9 cellular contexts compared by ENCODE assay signal in the genomic region with DNA sequence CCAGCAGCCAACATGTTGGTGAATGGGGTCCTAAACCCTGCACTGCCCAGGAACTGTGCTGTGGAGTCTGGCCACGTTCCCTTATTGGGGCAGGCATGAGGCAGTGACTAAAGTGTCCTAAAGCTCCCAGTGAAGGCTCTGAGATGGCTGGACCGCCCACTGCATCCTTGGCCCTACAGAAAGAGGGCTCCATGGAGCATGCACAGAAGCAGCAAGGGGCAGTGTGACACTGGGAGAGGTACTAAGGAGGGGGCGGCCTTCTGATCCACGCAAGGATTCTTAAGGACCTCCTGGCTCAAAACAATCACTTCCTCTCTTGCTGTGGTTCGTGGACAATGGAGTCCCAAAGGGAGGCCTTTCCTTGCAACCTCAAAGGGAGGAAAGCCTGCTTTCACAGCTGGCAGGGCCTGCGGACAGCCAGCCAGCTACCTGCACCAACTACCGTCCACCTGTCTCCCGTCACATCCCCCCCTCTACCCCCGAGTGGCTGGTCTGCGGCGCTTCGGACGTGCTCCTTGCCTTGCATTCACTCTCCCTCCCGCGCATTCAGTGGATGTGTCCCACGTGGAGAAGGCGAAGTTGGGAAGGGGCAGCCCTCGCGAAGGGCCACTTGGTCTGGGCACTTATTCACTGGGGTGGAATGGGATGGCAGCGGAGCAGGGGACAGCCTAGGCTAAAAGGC.
DNase-seq lines count a peak whose midpoint lies in the region; ATAC-seq, FAIRE-seq and TF ChIP-seq lines count a peak whose summit lies in the region.
"Had no signal": no experiment of that assay in that cellular context is flagged by ENCODE, and none has a peak within 500 bp of the region (broad histone marks: within the 10 kb centered on the region; RNA-seq: fewer than 3 reads in every experiment).

No MANE protein-coding gene starts in this region.

- CTCF ChIA-PET in CD8-positive, alpha-beta T cell (lab: Charles Lee): no interaction called here

- H3K4me3 Mint-ChIP-seq in CD8-positive, alpha-beta T cell: no peak overlapping the region

- H3K4me3 ChIP-seq in bronchial epithelial cell (ENCODE audit: low read depth, low read length): peak overlapping the region; percentile 39
- peak overlapping the region; percentile 60 to 67 (median 65) for H3K4me3 ChIP-seq in keratinocyte (ENCODE audit: control insufficient read depth in 2 of 3, extremely low read depth in 1 of 3, insufficient read depth in 2 of 3, low read depth in 1 of 3, low read length in 3 of 3)
- H3K4me3 ChIP-seq in small intestine (ENCODE audit: low read depth in 1 of 2, low read length in 2 of 2): peak overlapping the region; percentile 26 to 74
- H3K4me3 ChIP-seq in CD8-positive, alpha-beta T cell (ENCODE audit: low read depth, low read length): no peak overlapping the region
- H3K4me3 ChIP-seq: K562 had no signal

- H3K36me3 ChIP-seq in bronchial epithelial cell (ENCODE audit: control insufficient read depth, insufficient read depth, low read length): no peaks in the 10 kb centered on the region
- no peaks in the 10 kb centered on the region for H3K36me3 ChIP-seq in keratinocyte (ENCODE audit: control insufficient read depth in 2 of 2, extremely low read depth in 1 of 2, insufficient read depth in 2 of 2, low read length in 2 of 2)
- no peaks in the 10 kb centered on the region for H3K36me3 ChIP-seq in small intestine (ENCODE audit: control insufficient read depth in 2 of 2, insufficient read depth in 2 of 2, low read length in 2 of 2)
- H3K36me3 ChIP-seq in CD8-positive, alpha-beta T cell (ENCODE audit: insufficient read depth, low read length): no peaks in the 10 kb centered on the region

- POLR2A ChIA-PET in CD8-positive, alpha-beta T cell (lab: Charles Lee): no interaction called here

- DNase-seq in HCEC 1CT: peak; percentile 13
- no peak for DNase-seq in bronchial epithelial cell (ENCODE audit: low read depth)
- no peak for DNase-seq in keratinocyte (ENCODE audit: low read depth, low spot score)
- no peak for DNase-seq in small intestine
- DNase-seq in CD8-positive, alpha-beta T cell: no peak
- DNase-seq in NCI-H1694 (lab: John Stamatoyannopoulos, UW): no peak
- DNase-seq in AML-193 (lab: John Stamatoyannopoulos, UW): no peak

- H3K9ac ChIP-seq in keratinocyte (ENCODE audit: control insufficient read depth, extremely low read depth, insufficient read depth, low read length): peak overlapping the region; percentile 71

- H3K27me3 ChIP-seq in bronchial epithelial cell (ENCODE audit: control insufficient read depth, insufficient read depth, low read length) (no peaks in the 10 kb centered on the region), keratinocyte (ENCODE audit: control insufficient read depth, extremely low read depth, insufficient read depth, low read length) (no peaks in the 10 kb centered on the region), small intestine (ENCODE audit: control insufficient read depth in 2 of 2, insufficient read depth in 2 of 2, low read length in 2 of 2) (no peaks in the 10 kb centered on the region)
- peaks cover 8% of the 10 kb centered on the region for H3K27me3 ChIP-seq in CD8-positive, alpha-beta T cell (ENCODE audit: insufficient read depth, low read length)

- 14 to 34% (median 25%) methylated on average over 20 of the region's 20 CpGs for WGBS in small intestine, 3 donors

- H3K4me1 ChIP-seq in keratinocyte (ENCODE audit: control insufficient read depth, extremely low read depth, insufficient read depth, low read length): peaks cover 4% of the 10 kb centered on the region
- H3K4me1 ChIP-seq in small intestine (ENCODE audit: control insufficient read depth in 2 of 2, insufficient read depth in 1 of 2, low read depth in 1 of 2, low read length in 1 of 2): peaks cover 2 to 4% of the 10 kb centered on the region in 2 donors
- no peaks in the 10 kb centered on the region for H3K4me1 ChIP-seq in CD8-positive, alpha-beta T cell (ENCODE audit: insufficient read depth, low read length)

- H3K27ac ChIP-seq in keratinocyte (ENCODE audit: control insufficient read depth, insufficient read depth, low read length) (no peak overlapping the region), small intestine (ENCODE audit: low read depth in 1 of 2, low read length in 1 of 2) (peak overlapping the region; percentile 44 to 86)
- no peak overlapping the region for H3K27ac ChIP-seq in CD8-positive, alpha-beta T cell (ENCODE audit: low read depth, low read length)

- peaks cover 3% of the 10 kb centered on the region for H3K4me1 Mint-ChIP-seq in CD8-positive, alpha-beta T cell (ENCODE audit: low read depth)

- TF ChIP-seq CTCF in bronchial epithelial cell (IDR thresholded peaks at IDR 0.05; ENCODE audit: insufficient read depth, low read length, severe bottlenecking) (no peak), keratinocyte (optimal IDR thresholded peaks at IDR 0.05 in 1 of 3, IDR thresholded peaks at IDR 0.05 in 1 of 3, conservative IDR thresholded peaks at IDR 0.05 in 1 of 3; ENCODE audit: extremely low read depth in 1 of 3, insufficient read depth in 2 of 3, low read length in 3 of 3) (no peak)
- TF ChIP-seq CTCF in CD8-positive, alpha-beta T cell (IDR thresholded peaks at IDR 0.05): no peak

- H3K27ac Mint-ChIP-seq in CD8-positive, alpha-beta T cell: no peak overlapping the region

- peak overlapping the region; percentile 71 for H3K4me2 ChIP-seq in keratinocyte (ENCODE audit: control insufficient read depth, extremely low read depth, insufficient read depth, low read depth, low read length)

- H4K20me1 ChIP-seq in keratinocyte (ENCODE audit: control insufficient read depth, extremely low read depth, insufficient read depth, low read length): no peaks in the 10 kb centered on the region

- intact Hi-C loops in CD8-positive, alpha-beta T cell (cut with DNase I, micrococcal nuclease): no loop called here

- H3K27me3 Mint-ChIP-seq in CD8-positive, alpha-beta T cell (ENCODE audit: low read depth): peaks cover 50% of the 10 kb centered on the region

- H3K9me1 ChIP-seq in keratinocyte (ENCODE audit: control insufficient read depth, extremely low read depth, insufficient read depth, low read length): no peaks in the 10 kb centered on the region

- H2AFZ ChIP-seq in keratinocyte (ENCODE audit: control insufficient read depth, low read length): peak overlapping the region; percentile 17

- no peak for ATAC-seq in CD8-positive, alpha-beta T cell
- no peak for ATAC-seq in HG03135 (IDR thresholded peaks at IDR 0.05; ENCODE audit: unreplicated experiment)
- ATAC-seq: K562 had no signal

- H3K9me3 ChIP-seq in keratinocyte (ENCODE audit: control insufficient read depth, low read depth, low read length) (no peaks in the 10 kb centered on the region), small intestine (ENCODE audit: control insufficient read depth, low read depth) (no peaks in the 10 kb centered on the region)
- no peaks in the 10 kb centered on the region for H3K9me3 ChIP-seq in CD8-positive, alpha-beta T cell (ENCODE audit: low read length)

- FAIRE-seq in bronchial epithelial cell (lab: Jason Lieb, UNC) (no peak), keratinocyte (lab: Jason Lieb, UNC) (no peak), small intestine (lab: Jason Lieb, UNC) (no peak)
- FAIRE-seq: K562 had no signal

- no peaks in the 10 kb centered on the region for H3K36me3 Mint-ChIP-seq in CD8-positive, alpha-beta T cell

- dilution Hi-C loops in keratinocyte (cut with MboI; ENCODE audit: extremely low pct_ligation_motif_present, low sequenced_read_pairs): no loop called here

- H3K79me2 ChIP-seq in keratinocyte (ENCODE audit: control insufficient read depth, insufficient read depth, low read length): no peaks in the 10 kb centered on the region

- no peaks in the 10 kb centered on the region for H3K9me3 Mint-ChIP-seq in CD8-positive, alpha-beta T cell

Comparison
In these comparisons a context has a peak if more than half of its experiments do, and no peak if none do; other contexts are left out.
1. H3K27ac ChIP-seq: peak in small intestine (2 of 2); none in keratinocyte (single experiment) and CD8-positive, alpha-beta T cell (single experiment).